ENCODE assay signal across 8 cellular contexts in the genomic region with DNA sequence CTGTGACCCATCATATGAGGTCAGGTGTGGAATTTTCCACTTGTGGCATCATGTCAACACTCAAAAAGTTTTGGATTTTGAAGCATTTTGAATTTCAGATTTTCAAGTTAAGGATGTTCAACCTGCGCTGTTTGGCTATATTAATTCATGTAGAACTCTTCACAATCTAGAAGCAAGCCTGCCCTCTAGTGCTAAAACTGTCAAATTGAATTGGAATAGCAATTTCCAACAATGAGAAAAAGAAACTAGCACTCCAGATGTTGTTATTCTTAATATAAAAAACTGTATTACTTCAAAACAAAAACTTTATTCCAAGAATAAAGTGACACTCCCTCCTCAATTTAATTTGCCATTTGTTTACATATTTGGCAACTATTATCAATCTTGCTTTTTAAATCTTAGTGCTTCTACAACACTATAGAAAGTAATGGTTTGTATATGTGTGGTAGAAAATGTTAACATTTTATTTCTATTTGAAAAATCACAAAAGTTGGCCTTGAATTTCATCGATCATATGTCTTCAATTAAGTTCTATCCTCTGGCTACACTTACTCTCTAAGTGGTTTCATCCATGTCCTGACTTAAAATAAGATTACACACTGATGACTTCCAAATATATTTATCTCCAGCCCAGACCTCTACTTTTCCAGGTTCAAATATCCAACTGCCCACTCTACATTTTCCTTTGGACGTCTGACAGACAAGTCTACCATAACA. TPM values are rescaled to one million over a fixed set of nuclear protein-coding genes. Genes with fewer than 3 reads are reported as not detected.
A peak's percentile ranks its signal among the peaks of the same experiment; 100 is the strongest.
DNase-seq lines count a peak whose midpoint lies in the region; ATAC-seq and TF ChIP-seq lines count a peak whose summit lies in the region.

No MANE protein-coding gene starts in this region.

- no peaks in the 10 kb centered on the region for H3K4me1 ChIP-seq in upper lobe of right lung

- ATAC-seq in GM21528 (IDR thresholded peaks at IDR 0.05; ENCODE audit: low FRiP score, unreplicated experiment) (peak; percentile 72), activated B cell treated with CpG ODN at 0.5 μM for 24 hours (ENCODE audit: low read depth) (peak; percentile 37), upper lobe of right lung (peak; percentile 55)

- no peak overlapping the region for H3K27ac Mint-ChIP-seq in activated B cell treated with CpG ODN at 0.5 μM for 24 hours
- H3K27ac Mint-ChIP-seq in immature natural killer cell: no peak overlapping the region

- CTCF ChIA-PET in activated B cell treated with CpG ODN at 0.5 μM for 24 hours (lab: Charles Lee): no interaction called here

- peaks cover 7% of the 10 kb centered on the region for H3K36me3 ChIP-seq in upper lobe of right lung

- H3K4me3 Mint-ChIP-seq in activated B cell treated with CpG ODN at 0.5 μM for 24 hours: no peak overlapping the region
- no peak overlapping the region for H3K4me3 Mint-ChIP-seq in immature natural killer cell

- H3K9me3 ChIP-seq in upper lobe of right lung: no peaks in the 10 kb centered on the region

- no peaks in the 10 kb centered on the region for H3K27me3 ChIP-seq in upper lobe of right lung

- no peaks in the 10 kb centered on the region for H3K4me1 Mint-ChIP-seq in activated B cell treated with CpG ODN at 0.5 μM for 24 hours
- H3K4me1 Mint-ChIP-seq in immature natural killer cell: no peaks in the 10 kb centered on the region

- POLR2A ChIA-PET in activated B cell treated with CpG ODN at 0.5 μM for 24 hours (lab: Charles Lee): no interaction called here

- H3K4me3 ChIP-seq in upper lobe of right lung: no peak overlapping the region

- peaks cover 2% of the 10 kb centered on the region for H3K9me3 Mint-ChIP-seq in activated B cell treated with CpG ODN at 0.5 μM for 24 hours
- H3K9me3 Mint-ChIP-seq in immature natural killer cell: no peaks in the 10 kb centered on the region

- H3K36me3 Mint-ChIP-seq in activated B cell treated with CpG ODN at 0.5 μM for 24 hours (ENCODE audit: low read depth) (peaks cover 8% of the 10 kb centered on the region), immature natural killer cell (peaks cover 3 to 9% (median 8%) of the 10 kb centered on the region in 3 donors)

- no peak overlapping the region for H3K27ac ChIP-seq in upper lobe of right lung

- intact Hi-C loops in activated B cell treated with CpG ODN at 0.5 μM for 24 hours (cut with micrococcal nuclease) (loop anchor here (1.0 kb wide), 1 partner anchor 19 kb away; no protein-coding TSS in a partner anchor), upper lobe of right lung (cut with DNase I) (no loop called here)

- H3K27me3 Mint-ChIP-seq in activated B cell treated with CpG ODN at 0.5 μM for 24 hours: no peaks in the 10 kb centered on the region
- no peaks in the 10 kb centered on the region for H3K27me3 Mint-ChIP-seq in immature natural killer cell (ENCODE audit: low read depth in 3 of 3)

- no peak for TF ChIP-seq CTCF in activated B cell treated with CpG ODN at 0.5 μM for 24 hours (IDR thresholded peaks at IDR 0.05)
- peak; percentile 73 for TF ChIP-seq CTCF in upper lobe of right lung (IDR thresholded peaks at IDR 0.05)

- peak; percentile 18 for DNase-seq in SIG-M5 treated with dmso at 0.1 percent for 504 hours (lab: John Stamatoyannopoulos, UW; ENCODE audit: unreplicated experiment)
- DNase-seq in SIG-M5 (lab: John Stamatoyannopoulos, UW): no peak
- peak; percentile 7 for DNase-seq in MV-4-11 (lab: John Stamatoyannopoulos, UW)
- DNase-seq in activated B cell treated with CpG ODN at 0.5 μM for 24 hours: no peak
- DNase-seq in immature natural killer cell: peak; percentile 10 to 22 (median 14)
- DNase-seq in upper lobe of right lung: no peak
- DNase-seq in activated T-cell treated with anti-CD3 and anti-CD28 coated beads, Interleukin-2, amount 50 U/mL, for 1 hour: no peak

RNA-seq across cellular contexts. Expression of a gene that starts 36.6 kb away (rescaled TPM):
- total RNA-seq in activated B cell treated with CpG ODN at 0.5 μM for 24 hours (20.9 and 21.4 TPM in 2 replicates), upper lobe of right lung (19.7 TPM)
- 10 to 100 TPM; 26.1 to 34.4 (median 26.9) TPM for polyA plus RNA-seq in immature natural killer cell

RNA-seq across cellular contexts. Expression of a gene that starts 53.9 kb away (rescaled TPM):
- total RNA-seq in activated B cell treated with CpG ODN at 0.5 μM for 24 hours (2.6 and 3.2 TPM in 2 replicates), upper lobe of right lung (16.2 TPM)
- 1 to 10 TPM in 2 of 3 donors, under 1 TPM in 1; 0.93 to 2.0 (median 1.0) TPM for polyA plus RNA-seq in immature natural killer cell

Comparison
In these comparisons a context has a peak if more than half of its experiments do, and no peak if none do; other contexts are left out.
1. DNase-seq: peak in SIG-M5 treated with dmso at 0.1 percent for 504 hours (single experiment), MV-4-11 (single experiment) and immature natural killer cell (3 of 3); none in SIG-M5 (single experiment), activated B cell treated with CpG ODN at 0.5 μM for 24 hours (single experiment), upper lobe of right lung (single experiment) and activated T-cell treated with anti-CD3 and anti-CD28 coated beads, Interleukin-2, amount 50 U/mL, for 1 hour (single experiment).
2. Peak in every context shown above with its lines, with median percentiles within 50 percentile points of each other: ATAC-seq.